Comparison of ENCODE assay signal across 5 cellular contexts in genomic region chr6:5637714-5638113, GRCh38.
"Had no signal": no experiment of that assay in that cellular context is flagged by ENCODE, and none has a peak within 500 bp of the region (broad histone marks: within the 10 kb centered on the region; RNA-seq: fewer than 3 reads in every experiment).

No MANE protein-coding gene starts in this region.

- H3K4me3 ChIP-seq: GM23338 had no signal

- DNase-seq: H9, HCEC 1CT, KBM-7 had no signal

- H3K4me2 ChIP-seq: GM23338 had no signal

- ATAC-seq: GM23338, HepG2 had no signal
